13 cellular contexts compared by ENCODE assay signal in genomic region chr11:68044145-68044813, GRCh38. TPM values are rescaled to one million over a fixed set of nuclear protein-coding genes. Genes with fewer than 3 reads are reported as not detected.
DNase-seq lines count a peak whose midpoint lies in the region; ATAC-seq, FAIRE-seq and TF ChIP-seq lines count a peak whose summit lies in the region.
"Had no signal": no experiment of that assay in that cellular context is flagged by ENCODE, and none has a peak within 500 bp of the region (broad histone marks: within the 10 kb centered on the region; RNA-seq: fewer than 3 reads in every experiment).

No MANE protein-coding gene starts in this region.

- CTCF ChIA-PET in activated B cell treated with CpG ODN at 0.5 μM for 24 hours (lab: Charles Lee), result no interaction called here
- CTCF ChIA-PET in activated naive CD4-positive, alpha-beta T cell treated with anti-CD3 and anti-CD28 coated beads, Interleukin-2, amount 10 ng/mL, durations not matched to agents 7 days and 5 days (lab: Charles Lee), result no interaction called here

- no peak overlapping the region for H3K4me3 Mint-ChIP-seq in activated B cell treated with CpG ODN at 0.5 μM for 24 hours
- no peak overlapping the region for H3K4me3 Mint-ChIP-seq in activated naive CD4-positive, alpha-beta T cell treated with anti-CD3 and anti-CD28 coated beads, Interleukin-2, amount 10 ng/mL, durations not matched to agents 7 days and 5 days
- no peak overlapping the region for H3K4me3 Mint-ChIP-seq in natural killer cell
- H3K4me3 Mint-ChIP-seq: CD4-positive, alpha-beta memory T cell had no signal

- POLR2A ChIA-PET in activated B cell treated with CpG ODN at 0.5 μM for 24 hours (lab: Charles Lee), result no interaction called here

- peaks cover 5 to 21% (median 9%) of the 10 kb centered on the region in 3 donors for H3K36me3 ChIP-seq in pancreas
- H3K36me3 ChIP-seq in upper lobe of right lung, result peaks cover 50% of the 10 kb centered on the region

- H3K4me3 ChIP-seq in pancreas (no peak overlapping the region), upper lobe of right lung (no peak overlapping the region)
- H3K4me3 ChIP-seq: transverse colon had no signal

- ATAC-seq in activated B cell treated with CpG ODN at 0.5 μM for 24 hours (ENCODE audit: low read depth) (no peak), pancreas (peak in 1 of 4 donors; percentile 4), natural killer cell (no peak), upper lobe of right lung (no peak)

- no peaks in the 10 kb centered on the region for H3K27me3 Mint-ChIP-seq in activated B cell treated with CpG ODN at 0.5 μM for 24 hours
- H3K27me3 Mint-ChIP-seq in activated naive CD4-positive, alpha-beta T cell treated with anti-CD3 and anti-CD28 coated beads, Interleukin-2, amount 10 ng/mL, durations not matched to agents 7 days and 5 days, result no peaks in the 10 kb centered on the region
- H3K27me3 Mint-ChIP-seq in natural killer cell (ENCODE audit: low read depth in 2 of 2), result no peaks in the 10 kb centered on the region
- H3K27me3 Mint-ChIP-seq: CD4-positive, alpha-beta memory T cell had no signal

- peaks cover 52% of the 10 kb centered on the region for H3K36me3 Mint-ChIP-seq in activated B cell treated with CpG ODN at 0.5 μM for 24 hours (ENCODE audit: low read depth)
- H3K36me3 Mint-ChIP-seq in activated naive CD4-positive, alpha-beta T cell treated with anti-CD3 and anti-CD28 coated beads, Interleukin-2, amount 10 ng/mL, durations not matched to agents 7 days and 5 days, result peaks cover 16% of the 10 kb centered on the region
- no peaks in the 10 kb centered on the region for H3K36me3 Mint-ChIP-seq in natural killer cell

- H3K27ac ChIP-seq in pancreas (no peak overlapping the region), upper lobe of right lung (no peak overlapping the region)
- H3K27ac ChIP-seq: transverse colon had no signal

- no peaks in the 10 kb centered on the region for H3K27me3 ChIP-seq in pancreas
- H3K27me3 ChIP-seq in upper lobe of right lung, result no peaks in the 10 kb centered on the region
- H3K27me3 ChIP-seq: transverse colon had no signal

- H3K9me3 ChIP-seq in pancreas, result no peaks in the 10 kb centered on the region
- no peaks in the 10 kb centered on the region for H3K9me3 ChIP-seq in upper lobe of right lung
- H3K9me3 ChIP-seq: transverse colon had no signal

- no peak overlapping the region for H3K27ac Mint-ChIP-seq in activated B cell treated with CpG ODN at 0.5 μM for 24 hours
- no peak overlapping the region for H3K27ac Mint-ChIP-seq in activated naive CD4-positive, alpha-beta T cell treated with anti-CD3 and anti-CD28 coated beads, Interleukin-2, amount 10 ng/mL, durations not matched to agents 7 days and 5 days
- no peak overlapping the region for H3K27ac Mint-ChIP-seq in natural killer cell

- H3K9me3 Mint-ChIP-seq in activated B cell treated with CpG ODN at 0.5 μM for 24 hours (no peaks in the 10 kb centered on the region), natural killer cell (no peaks in the 10 kb centered on the region)
- H3K9me3 Mint-ChIP-seq in activated naive CD4-positive, alpha-beta T cell treated with anti-CD3 and anti-CD28 coated beads, Interleukin-2, amount 10 ng/mL, durations not matched to agents 7 days and 5 days, result no peaks in the 10 kb centered on the region
- H3K9me3 Mint-ChIP-seq: CD4-positive, alpha-beta memory T cell had no signal

- FAIRE-seq in pancreas (lab: Jason Lieb, UNC), result no peak
- FAIRE-seq: bronchial epithelial cell had no signal

- H3K4me1 ChIP-seq in pancreas, result peaks cover 0 to 24% (median 21%) of the 10 kb centered on the region in 3 donors
- H3K4me1 ChIP-seq in upper lobe of right lung, result peaks cover 17% of the 10 kb centered on the region

- H3K4me1 Mint-ChIP-seq in activated B cell treated with CpG ODN at 0.5 μM for 24 hours, result peaks cover 21% of the 10 kb centered on the region
- peaks cover 15% of the 10 kb centered on the region for H3K4me1 Mint-ChIP-seq in activated naive CD4-positive, alpha-beta T cell treated with anti-CD3 and anti-CD28 coated beads, Interleukin-2, amount 10 ng/mL, durations not matched to agents 7 days and 5 days
- peaks cover 13 to 23% of the 10 kb centered on the region in 2 donors for H3K4me1 Mint-ChIP-seq in natural killer cell

- peak; percentile 51 for DNase-seq in NCI-H1436 (lab: John Stamatoyannopoulos, UW)
- no peak for DNase-seq in NCI-H1436 treated with DMSO at 0.1 percent for 48 hours (lab: John Stamatoyannopoulos, UW)
- DNase-seq in NCI-H2107 treated with DMSO at 0.1 percent for 48 hours (lab: John Stamatoyannopoulos, UW; ENCODE audit: unreplicated experiment), result peak; percentile 41
- DNase-seq in activated B cell treated with CpG ODN at 0.5 μM for 24 hours, result peak; percentile 11
- DNase-seq in pancreas, result peak; percentile 33 to 86 (median 60)
- DNase-seq in activated naive CD4-positive, alpha-beta T cell treated with anti-CD3 and anti-CD28 coated beads, Interleukin-2, amount 10 ng/mL, durations not matched to agents 7 days and 5 days, result no peak
- DNase-seq in natural killer cell, result no peak
- DNase-seq in upper lobe of right lung, result no peak
- DNase-seq: CD4-positive, alpha-beta memory T cell; effector CD8-positive, alpha-beta T cell; GDM1; transverse colon had no signal

- no peak for TF ChIP-seq CTCF in activated B cell treated with CpG ODN at 0.5 μM for 24 hours (IDR thresholded peaks at IDR 0.05)
- TF ChIP-seq CTCF in pancreas (IDR thresholded peaks at IDR 0.05), result no peak
- no peak for TF ChIP-seq CTCF in natural killer cell (IDR thresholded peaks at IDR 0.05)
- TF ChIP-seq CTCF in upper lobe of right lung (IDR thresholded peaks at IDR 0.05), result no peak

- intact Hi-C loops in activated B cell treated with CpG ODN at 0.5 μM for 24 hours (cut with micrococcal nuclease), result no loop called here
- intact Hi-C loops in pancreas (cut with DNase I), result loop anchor here in 1 of 3 donors (10.0 kb wide), 1 partner anchor 161 kb away; no protein-coding TSS in a partner anchor
- intact Hi-C loops in natural killer cell (cut with micrococcal nuclease), result no loop called here
- intact Hi-C loops in upper lobe of right lung (cut with DNase I), result no loop called here

- 56 to 61% methylated on average over 19 to 24 of the region's 24 CpGs for WGBS in pancreas, 2 donors

RNA-seq across cellular contexts. Expression of gene TCIRG1, which starts 5.5 kb away (rescaled TPM):
- 209 and 227 TPM in 2 replicates for total RNA-seq in activated B cell treated with CpG ODN at 0.5 μM for 24 hours
- 100 to 1,000 TPM; 166 to 287 (median 201) TPM for total RNA-seq in pancreas
- 1,000 to 10,000 TPM in 1 of 2 donors, 100 to 1,000 TPM in 1; 550 to 1,036 TPM for polyA plus RNA-seq in pancreas
- 100 to 1,000 TPM; 438 to 480 (median 465) TPM for total RNA-seq in natural killer cell
- 216 TPM for total RNA-seq in upper lobe of right lung

RNA-seq across cellular contexts. Expression of gene NDUFS8, which starts 13.8 kb away (rescaled TPM):
- total RNA-seq in activated B cell treated with CpG ODN at 0.5 μM for 24 hours, result 93.7 and 101 TPM in 2 replicates
- 10 to 100 TPM; 43.6 to 70.5 (median 59.0) TPM for total RNA-seq in pancreas
- polyA plus RNA-seq in pancreas, result 100 to 1,000 TPM; 116 to 121 TPM
- 10 to 100 TPM; 84.5 to 95.2 (median 90.7) TPM for total RNA-seq in natural killer cell
- 118 TPM for total RNA-seq in upper lobe of right lung

RNA-seq across cellular contexts. Expression of gene ALDH3B1, which starts 34.2 kb away (rescaled TPM):
- total RNA-seq in activated B cell treated with CpG ODN at 0.5 μM for 24 hours (0.53 and 0.98 TPM in 2 replicates), pancreas (10 to 100 TPM in 2 of 6 donors, 1 to 10 TPM in 4; 3.2 to 13.7 (median 8.0) TPM), natural killer cell (1 to 10 TPM; 2.4 to 9.0 (median 4.0) TPM), upper lobe of right lung (95.9 TPM)
- polyA plus RNA-seq in pancreas, result 1 to 10 TPM; 6.4 to 9.5 TPM
- polyA plus RNA-seq: CD4-positive, alpha-beta memory T cell had no signal

RNA-seq across cellular contexts. Expression of gene UNC93B1, which starts 40.4 kb away (rescaled TPM):
- total RNA-seq in activated B cell treated with CpG ODN at 0.5 μM for 24 hours, result 117 and 133 TPM in 2 replicates
- total RNA-seq in pancreas, result 10 to 100 TPM; 13.0 to 28.5 (median 16.6) TPM
- polyA plus RNA-seq in pancreas, result 10 to 100 TPM; 26.3 to 36.5 TPM
- 10 to 100 TPM; 26.6 to 44.3 (median 39.7) TPM for total RNA-seq in natural killer cell
- 79.5 TPM for total RNA-seq in upper lobe of right lung

Comparison
In these comparisons a context has a peak if more than half of its experiments do, and no peak if none do; other contexts are left out.
1. DNase-seq: peak in NCI-H1436 (single experiment), NCI-H2107 treated with DMSO at 0.1 percent for 48 hours (single experiment), activated B cell treated with CpG ODN at 0.5 μM for 24 hours (single experiment) and pancreas (6 of 6); none in NCI-H1436 treated with DMSO at 0.1 percent for 48 hours (single experiment), activated naive CD4-positive, alpha-beta T cell treated with anti-CD3 and anti-CD28 coated beads, Interleukin-2, amount 10 ng/mL, durations not matched to agents 7 days and 5 days (single experiment), natural killer cell (single experiment) and upper lobe of right lung (single experiment).